In the genomic region with DNA sequence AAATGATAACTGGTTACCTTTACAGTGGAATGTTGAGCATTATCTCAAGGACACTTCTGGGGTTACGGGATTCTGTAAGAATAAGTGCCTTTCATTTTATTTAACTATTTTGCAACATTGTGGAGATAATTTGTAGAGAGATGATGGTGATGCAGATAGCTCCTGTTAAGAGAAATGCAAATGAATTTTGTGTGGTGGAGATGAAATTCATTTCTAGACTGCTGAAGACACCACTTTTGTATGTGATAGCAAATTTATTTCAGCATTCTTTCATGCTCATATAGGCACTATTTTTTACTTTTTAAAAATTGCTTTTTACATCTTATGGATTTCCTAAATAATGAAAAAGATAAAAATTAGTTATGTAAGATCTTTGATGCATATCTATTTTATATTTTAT, we compare ENCODE assay signal across 30 cellular contexts.
A peak's percentile ranks its signal among the peaks of the same experiment; 100 is the strongest.
DNase-seq lines count a peak whose midpoint lies in the region; ATAC-seq, FAIRE-seq and TF ChIP-seq lines count a peak whose summit lies in the region.
"Had no signal": no experiment of that assay in that cellular context is flagged by ENCODE, and none has a peak within 500 bp of the region (broad histone marks: within the 10 kb centered on the region; RNA-seq: fewer than 3 reads in every experiment).

No MANE protein-coding gene starts in this region.

- H3K4me1 Mint-ChIP-seq in activated naive CD4-positive, alpha-beta T cell treated with anti-CD3 and anti-CD28 coated beads for 36 hours (ENCODE audit: low read depth), result peaks cover 63% of the 10 kb centered on the region
- H3K4me1 Mint-ChIP-seq in T-helper 1 cell treated with Interleukin-12 subunit alpha and Interleukin-12 subunit beta and Interleukin-4 antibody, amounts not matched to agents 30 μg/mL and 1 μg/mL, for 36 hours (ENCODE audit: low read depth), result peaks cover 53% of the 10 kb centered on the region

- no peaks in the 10 kb centered on the region for H3K9me3 Mint-ChIP-seq in activated naive CD4-positive, alpha-beta T cell treated with anti-CD3 and anti-CD28 coated beads for 36 hours
- H3K9me3 Mint-ChIP-seq in T-helper 1 cell treated with Interleukin-12 subunit alpha and Interleukin-12 subunit beta and Interleukin-4 antibody, amounts not matched to agents 30 μg/mL and 1 μg/mL, for 36 hours, result peaks cover 6% of the 10 kb centered on the region
- H3K9me3 Mint-ChIP-seq: H9 had no signal

- no peak for TF ChIP-seq CTCF in kidney (IDR thresholded peaks at IDR 0.05; ENCODE audit: borderline replicate concordance, extremely low read depth, insufficient read depth)

- FAIRE-seq in kidney (lab: Jason Lieb, UNC), result peak; percentile 59
- FAIRE-seq: D721Med, islet of Langerhans had no signal

- H3K9ac ChIP-seq in kidney (ENCODE audit: low read length in 2 of 2), result no peak overlapping the region

- peak overlapping the region; percentile 95 for H3K27ac Mint-ChIP-seq in activated naive CD4-positive, alpha-beta T cell treated with anti-CD3 and anti-CD28 coated beads for 36 hours
- H3K27ac Mint-ChIP-seq in T-helper 1 cell treated with Interleukin-12 subunit alpha and Interleukin-12 subunit beta and Interleukin-4 antibody, amounts not matched to agents 30 μg/mL and 1 μg/mL, for 36 hours, result peak overlapping the region; percentile 42
- H3K27ac Mint-ChIP-seq: activated CD4-positive, alpha-beta T cell treated with anti-CD3 and anti-CD28 coated beads, Interleukin-2, amount 10 ng/mL, durations not matched to agents 7 days and 5 days; H9 had no signal

- no peak overlapping the region for H3K4me3 Mint-ChIP-seq in activated naive CD4-positive, alpha-beta T cell treated with anti-CD3 and anti-CD28 coated beads for 36 hours
- H3K4me3 Mint-ChIP-seq in T-helper 1 cell treated with Interleukin-12 subunit alpha and Interleukin-12 subunit beta and Interleukin-4 antibody, amounts not matched to agents 30 μg/mL and 1 μg/mL, for 36 hours, result no peak overlapping the region
- H3K4me3 Mint-ChIP-seq: activated CD4-positive, alpha-beta T cell treated with anti-CD3 and anti-CD28 coated beads, Interleukin-2, amount 10 ng/mL, durations not matched to agents 7 days and 5 days; H9 had no signal

- no peaks in the 10 kb centered on the region for H3K36me3 ChIP-seq in kidney (ENCODE audit: control insufficient read depth in 1 of 2, insufficient read depth in 2 of 2, low read length in 2 of 2)
- H3K36me3 ChIP-seq: brain microvascular endothelial cell, esophagus muscularis mucosa, thoracic aorta, WERI-Rb-1 had no signal

- H3K4me3 ChIP-seq in kidney (ENCODE audit: low read length in 2 of 2), result no peak overlapping the region
- H3K4me3 ChIP-seq: esophagus muscularis mucosa, smooth muscle cell, thoracic aorta had no signal

- no peaks in the 10 kb centered on the region for H3K9me3 ChIP-seq in kidney (ENCODE audit: control insufficient read depth in 1 of 2, low read length in 2 of 2)
- H3K9me3 ChIP-seq: esophagus muscularis mucosa, thoracic aorta had no signal

- H3K36me3 Mint-ChIP-seq in activated naive CD4-positive, alpha-beta T cell treated with anti-CD3 and anti-CD28 coated beads for 36 hours (ENCODE audit: low read depth), result no peaks in the 10 kb centered on the region
- H3K36me3 Mint-ChIP-seq in T-helper 1 cell treated with Interleukin-12 subunit alpha and Interleukin-12 subunit beta and Interleukin-4 antibody, amounts not matched to agents 30 μg/mL and 1 μg/mL, for 36 hours (ENCODE audit: low read depth), result peaks cover 3% of the 10 kb centered on the region
- H3K36me3 Mint-ChIP-seq: CD4-positive, alpha-beta memory T cell had no signal

- CTCF ChIA-PET in activated naive CD4-positive, alpha-beta T cell treated with anti-CD3 and anti-CD28 coated beads for 36 hours (lab: Charles Lee), result interaction anchor here (0.6 kb wide), 1 partner anchor 126 kb away, joined by 4 read pairs; no protein-coding TSS in a partner anchor

- intact Hi-C loops in activated naive CD4-positive, alpha-beta T cell treated with anti-CD3 and anti-CD28 coated beads for 36 hours (cut with micrococcal nuclease), result loop anchor here (2.0 to 5.0 kb wide), 6 partner anchors 147 to 1080 kb away; no protein-coding TSS in a partner anchor
- intact Hi-C loops in kidney (cut with DNase I), result no loop called here

- ATAC-seq in GM19351 (IDR thresholded peaks at IDR 0.05; ENCODE audit: unreplicated experiment), result peak; percentile 39
- ATAC-seq: left ventricle myocardium superior, right cardiac atrium had no signal

- DNase-seq in activated naive CD4-positive, alpha-beta T cell treated with anti-CD3 and anti-CD28 coated beads for 36 hours, result no peak
- DNase-seq in activated naive CD4-positive, alpha-beta T cell (lab: John Stamatoyannopoulos, UW), result no peak
- DNase-seq in kidney (no peak), NCI-H69 (lab: John Stamatoyannopoulos, UW) (no peak), HT-29 (ENCODE audit: low spot score) (no peak)
- DNase-seq: activated gamma-delta T cell, amygdala, brain microvascular endothelial cell, cerebellar nuclear complex, DND-41, foreskin fibroblast, GF-D8, head of caudate nucleus, left ventricle myocardium superior, NCI-H1694, NCI-H446 treated with DMSO at 0.1 percent for 48 hours, posterior cingulate gyrus, right cardiac atrium, T1000, WERI-Rb-1 had no signal

- no peaks in the 10 kb centered on the region for H3K27me3 Mint-ChIP-seq in activated naive CD4-positive, alpha-beta T cell treated with anti-CD3 and anti-CD28 coated beads for 36 hours (ENCODE audit: low read depth)
- H3K27me3 Mint-ChIP-seq in T-helper 1 cell treated with Interleukin-12 subunit alpha and Interleukin-12 subunit beta and Interleukin-4 antibody, amounts not matched to agents 30 μg/mL and 1 μg/mL, for 36 hours (ENCODE audit: low read depth), result no peaks in the 10 kb centered on the region
- H3K27me3 Mint-ChIP-seq: activated CD4-positive, alpha-beta T cell treated with anti-CD3 and anti-CD28 coated beads, Interleukin-2, amount 10 ng/mL, durations not matched to agents 7 days and 5 days; CD4-positive, alpha-beta memory T cell had no signal

- H3K27ac ChIP-seq in kidney (ENCODE audit: low read depth in 2 of 2, low read length in 2 of 2), result no peak overlapping the region
- H3K27ac ChIP-seq: brain microvascular endothelial cell, esophagus muscularis mucosa, thoracic aorta, WERI-Rb-1 had no signal

- H3K4me1 ChIP-seq in kidney (ENCODE audit: control insufficient read depth in 1 of 2, insufficient read depth in 1 of 2, low read depth in 1 of 2, low read length in 2 of 2), result no peaks in the 10 kb centered on the region
